Comparison of ENCODE assay signal across 1 cellular context in genomic region chr10:16436758-16437539, GRCh38.
TF ChIP-seq lines count a peak whose summit lies in the region.

Gene PTER, plus strand, starts transcription at chr10:16437010. Its CDS starts 47,375 bp downstream, at chr10:16484385.

TF ChIP-seq in K562, 482 proteins besides CTCF, POLR2A, EP300 and RAD21 (continued from another document):
- TF ChIP-seq ZBTB11 (CRISPR knock-in tag; IDR thresholded peaks at IDR 0.05): peak in 1 of 3 experiments; percentile 77; a peak in 2 of 6 replicates
- TF ChIP-seq MTA3 (IDR thresholded peaks at IDR 0.05; ENCODE audit: borderline replicate concordance): no peak
- TF ChIP-seq ZNF408 (CRISPR knock-in tag; IDR thresholded peaks at IDR 0.05; ENCODE audit: low read depth): no peak
- TF ChIP-seq KLF10 (CRISPR knock-in tag; IDR thresholded peaks at IDR 0.05): no peak
- no peak for TF ChIP-seq FUS (optimal IDR thresholded peaks at IDR 0.05; ENCODE audit: low read depth, low read length)
- TF ChIP-seq ZNF24 (IDR thresholded peaks at IDR 0.05): no peak
- no peak for TF ChIP-seq ZKSCAN8 (CRISPR knock-in tag; IDR thresholded peaks at IDR 0.05)
- TF ChIP-seq E2F4 (CRISPR knock-in tag; IDR thresholded peaks at IDR 0.05; ENCODE audit: low read depth): no peak
- no peak for TF ChIP-seq POLR3A (IDR thresholded peaks at IDR 0.05; ENCODE audit: borderline replicate concordance, extremely low read depth, insufficient read depth, insufficient read length)
- TF ChIP-seq NCOA2 (IDR thresholded peaks at IDR 0.05; ENCODE audit: partially characterized antibody in 2 of 2): no peak
- no peak for TF ChIP-seq KAT8 (IDR thresholded peaks at IDR 0.05; ENCODE audit: low read depth)
- TF ChIP-seq ZNF146 (CRISPR knock-in tag; IDR thresholded peaks at IDR 0.05; ENCODE audit: unreplicated experiment): no peak
- TF ChIP-seq ZNF707 (CRISPR knock-in tag; conservative IDR thresholded peaks at IDR 0.05): no peak
- TF ChIP-seq CEBPB (tag; IDR thresholded peaks at IDR 0.05): no peak
- no peak for TF ChIP-seq E2F8 (IDR thresholded peaks at IDR 0.05; ENCODE audit: low read depth, partially characterized antibody)
- TF ChIP-seq HIVEP1 (CRISPR knock-in tag; IDR thresholded peaks at IDR 0.05): no peak
- TF ChIP-seq NCOA4 (IDR thresholded peaks at IDR 0.05; ENCODE audit: partially characterized antibody): no peak
- 0 out of 2 replicates have a peak, but pooled peaks have one; percentile 41 for TF ChIP-seq ZNF224 (CRISPR knock-in tag; IDR thresholded peaks at IDR 0.05)
- no peak for TF ChIP-seq ZSCAN32 (CRISPR knock-in tag; IDR thresholded peaks at IDR 0.05)
- no peak for TF ChIP-seq HMGXB4 (CRISPR knock-in tag; IDR thresholded peaks at IDR 0.05)
- no peak for TF ChIP-seq SAFB (IDR thresholded peaks at IDR 0.05; ENCODE audit: borderline replicate concordance, low read depth, low read length)
- no peak for TF ChIP-seq KLF13 (tag; IDR thresholded peaks at IDR 0.05; ENCODE audit: borderline replicate concordance, low read depth)
- no peak for TF ChIP-seq NFIX (CRISPR knock-in tag; IDR thresholded peaks at IDR 0.05; ENCODE audit: low read depth)
- TF ChIP-seq ZNF212 (CRISPR knock-in tag; IDR thresholded peaks at IDR 0.05): no peak
- TF ChIP-seq ELF2 (CRISPR knock-in tag; IDR thresholded peaks at IDR 0.05): no peak
- TF ChIP-seq SP1 (CRISPR knock-in tag; IDR thresholded peaks at IDR 0.05): peak; percentile 77; the same call in 1 of the 2 replicates
- no peak for TF ChIP-seq HNRNPH1 (optimal IDR thresholded peaks at IDR 0.05; ENCODE audit: low read depth, low read length)
- TF ChIP-seq IFI16 (CRISPR knock-in tag; IDR thresholded peaks at IDR 0.05): no peak
- no peak for TF ChIP-seq SRSF3 (IDR thresholded peaks at IDR 0.05; ENCODE audit: insufficient read depth, low read length)
- no peak for TF ChIP-seq ZNF124 (CRISPR knock-in tag; IDR thresholded peaks at IDR 0.05)
- no peak for TF ChIP-seq SMARCA5 (IDR thresholded peaks at IDR 0.05)
- no peak for TF ChIP-seq ZNF311 (CRISPR knock-in tag; IDR thresholded peaks at IDR 0.05)
- TF ChIP-seq RCOR1 (IDR thresholded peaks at IDR 0.05; ENCODE audit: borderline replicate concordance in 1 of 2, low read depth in 2 of 2, low read length in 2 of 2): no peak; a peak in 1 of 4 replicates
- TF ChIP-seq TSHZ1 (CRISPR knock-in tag; IDR thresholded peaks at IDR 0.05): no peak
- no peak for TF ChIP-seq PTBP1 (IDR thresholded peaks at IDR 0.05; ENCODE audit: low read depth, low read length)
- TF ChIP-seq HDAC6 (IDR thresholded peaks at IDR 0.05; ENCODE audit: low read depth, low read length): no peak
- TF ChIP-seq TAF7 (tag; IDR thresholded peaks at IDR 0.05): peak; percentile 66; the same call in 1 of the 2 replicates
- no peak for TF ChIP-seq BRD4 (IDR thresholded peaks at IDR 0.05)
- TF ChIP-seq ATF2 (CRISPR knock-in tag; IDR thresholded peaks at IDR 0.05): no peak
- TF ChIP-seq JUNB (CRISPR knock-in tag; conservative IDR thresholded peaks at IDR 0.05): no peak
- TF ChIP-seq MAZ (CRISPR knock-in tag; conservative IDR thresholded peaks at IDR 0.05 in 1 of 2, IDR thresholded peaks at IDR 0.05 in 1 of 2): peak in 1 of 2 experiments; percentile 62; a peak in 1 of 4 replicates
